ENCODE assay signal across 17 cellular contexts in the genomic region with DNA sequence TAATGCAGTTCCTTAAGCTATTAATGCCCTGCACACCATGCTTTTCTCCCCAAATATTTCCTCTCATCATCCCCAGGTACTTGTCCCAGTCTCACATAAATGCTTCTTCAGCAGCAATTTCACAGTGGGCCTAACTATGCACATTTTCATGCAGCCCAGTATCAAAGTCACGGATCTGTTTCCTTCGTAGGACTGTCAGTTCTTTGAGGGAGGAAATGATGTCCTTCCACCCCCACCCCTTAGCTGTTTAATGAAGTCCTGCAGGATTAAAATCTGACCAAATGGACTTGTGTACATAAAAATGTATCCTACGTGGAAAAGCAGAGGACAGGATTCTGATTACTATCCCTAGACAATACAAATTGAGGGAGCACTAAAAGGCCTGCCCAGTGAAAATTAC.
"Had no signal": no experiment of that assay in that cellular context is flagged by ENCODE, and none has a peak within 500 bp of the region (broad histone marks: within the 10 kb centered on the region; RNA-seq: fewer than 3 reads in every experiment).

No MANE protein-coding gene starts in this region.

- ATAC-seq: foreskin keratinocyte, left cardiac atrium, left lung, lower lobe of right lung, mucosa of descending colon had no signal

- H3K36me3 ChIP-seq: esophagus muscularis mucosa, left lung, lower lobe of right lung had no signal

- H3K27ac Mint-ChIP-seq: mesothelial cell of epicardium had no signal

- H3K27me3 ChIP-seq: dorsolateral prefrontal cortex, esophagus muscularis mucosa, foreskin keratinocyte, left lung had no signal

- DNase-seq: dermis blood vessel endothelial cell; dorsolateral prefrontal cortex; effector CD4-positive, alpha-beta T cell; effector memory CD4-positive, alpha-beta T cell; foreskin keratinocyte; glutamatergic neuron; head of caudate nucleus; hippocampal formation; left cardiac atrium; left lung; lower lobe of right lung; mesenchymal stem cell; mucosa of descending colon; naive B cell had no signal

- H3K36me3 Mint-ChIP-seq: mesothelial cell of epicardium, naive B cell had no signal

- H3K9me3 Mint-ChIP-seq: mesothelial cell of epicardium, naive B cell had no signal

- H3K4me1 ChIP-seq: esophagus muscularis mucosa, foreskin keratinocyte, left lung, lower lobe of right lung had no signal

- H3K4me3 ChIP-seq: coronary artery, dorsolateral prefrontal cortex, esophagus muscularis mucosa, left lung, lower lobe of right lung, mucosa of descending colon had no signal

- H3K4me3 Mint-ChIP-seq: mesothelial cell of epicardium, naive B cell had no signal

- H3K27ac ChIP-seq: coronary artery, dorsolateral prefrontal cortex, esophagus muscularis mucosa, foreskin keratinocyte, left lung, lower lobe of right lung had no signal

- H3K4me1 Mint-ChIP-seq: mesothelial cell of epicardium, naive B cell had no signal

- H3K9me3 ChIP-seq: esophagus muscularis mucosa, left lung, lower lobe of right lung, mucosa of descending colon had no signal
